Comparison of ENCODE assay signal across 32 cellular contexts in the genomic region with DNA sequence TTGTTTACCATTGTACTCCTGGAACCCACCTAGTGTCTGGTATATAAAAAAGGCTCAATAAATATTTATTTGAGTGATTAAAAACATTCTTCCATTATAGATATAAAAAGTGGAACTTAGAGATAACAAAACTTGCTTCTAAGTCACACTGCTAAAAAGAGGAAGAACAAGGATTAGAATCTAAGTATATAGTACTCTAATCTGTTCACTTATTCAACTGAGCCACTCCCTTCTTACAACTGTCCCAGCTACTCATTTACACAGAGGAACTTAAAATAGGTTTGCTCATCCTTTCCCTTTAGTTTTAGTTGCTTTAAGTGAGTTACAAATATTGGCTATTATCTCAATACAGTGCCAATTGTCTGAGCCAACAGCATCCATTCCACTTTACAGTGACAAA.
DNase-seq lines count a peak whose midpoint lies in the region; ATAC-seq and TF ChIP-seq lines count a peak whose summit lies in the region.
"Had no signal": no experiment of that assay in that cellular context is flagged by ENCODE, and none has a peak within 500 bp of the region (broad histone marks: within the 10 kb centered on the region; RNA-seq: fewer than 3 reads in every experiment).

No MANE protein-coding gene starts in this region.

- no peak overlapping the region for H3K27ac ChIP-seq in H9 (ENCODE audit: insufficient read length, low read depth, low read length)
- H3K27ac ChIP-seq: breast epithelium, dorsolateral prefrontal cortex, esophagus muscularis mucosa, KMS-11, sigmoid colon, tibial nerve had no signal

- H3K79me1 ChIP-seq in H9 (ENCODE audit: insufficient read depth, low read depth, low read length, poor library complexity, severe bottlenecking) = no peaks in the 10 kb centered on the region

- no peaks in the 10 kb centered on the region for H3K9me3 Mint-ChIP-seq in naive B cell
- no peaks in the 10 kb centered on the region for H3K9me3 Mint-ChIP-seq in H9
- H3K9me3 Mint-ChIP-seq: activated naive CD8-positive, alpha-beta T cell treated with anti-CD3 and anti-CD28 coated beads for 36 hours; activated T-cell treated with anti-CD3 and anti-CD28 coated beads, Interleukin-2, amount 50 U/mL, for 24 hours; T-helper 2 cell treated with Interferon-gamma antibody and Interleukin-4, amounts not matched to agents 5 μg/mL and 100 μg/mL, for 36 hours had no signal

- no peak overlapping the region for H3K4me2 ChIP-seq in H9 (ENCODE audit: insufficient read depth, insufficient read length, low read length)
- H3K4me2 ChIP-seq: KMS-11 had no signal

- no peak overlapping the region for H2BK120ac ChIP-seq in H9 (ENCODE audit: low read depth, low read length, poor library complexity, severe bottlenecking)

- H2AFZ ChIP-seq in H9 (ENCODE audit: low read length) = no peak overlapping the region

- peak; percentile 46 for ATAC-seq in GM18508 (IDR thresholded peaks at IDR 0.05; ENCODE audit: insufficient read depth, unreplicated experiment)
- ATAC-seq in HG03378 (IDR thresholded peaks at IDR 0.05; ENCODE audit: unreplicated experiment) = peak; percentile 68
- ATAC-seq in naive B cell (ENCODE audit: low read depth in 2 of 2) = peak; percentile 32 to 70
- ATAC-seq in HG02763 (IDR thresholded peaks at IDR 0.05; ENCODE audit: unreplicated experiment) = no peak
- ATAC-seq: naive thymus-derived CD8-positive, alpha-beta T cell; SK-N-SH treated with all-trans-retinoic acid at 6 μM for 48 hours had no signal

- no peak overlapping the region for H3K4me3 Mint-ChIP-seq in naive B cell
- H3K4me3 Mint-ChIP-seq in H9 = no peak overlapping the region
- H3K4me3 Mint-ChIP-seq: activated naive CD8-positive, alpha-beta T cell treated with anti-CD3 and anti-CD28 coated beads for 36 hours; activated T-cell treated with anti-CD3 and anti-CD28 coated beads, Interleukin-2, amount 50 U/mL, for 24 hours; HFFc6; naive thymus-derived CD8-positive, alpha-beta T cell; T-helper 2 cell treated with Interferon-gamma antibody and Interleukin-4, amounts not matched to agents 5 μg/mL and 100 μg/mL, for 36 hours had no signal

- H2BK20ac ChIP-seq in H9 (ENCODE audit: low read depth, low read length, poor library complexity, severe bottlenecking) = no peak overlapping the region

- no peak overlapping the region for H3K4ac ChIP-seq in H9 (ENCODE audit: low read depth, low read length)

- DNase-seq in SIG-M5 (lab: John Stamatoyannopoulos, UW) (peak; percentile 32), naive B cell (no peak), H9 (no peak)
- DNase-seq in activated CD4-positive, CD25-positive, alpha-beta regulatory T cell treated with anti-CD3 and anti-CD28 coated beads, Interleukin-2, amount 50 U/mL, for 72 hours = no peak
- DNase-seq: activated CD4-positive, alpha-beta T cell treated with anti-CD3 and anti-CD28 coated beads, Interleukin-2, amount 50 U/mL, for 1 hour; activated gamma-delta T cell; activated naive CD8-positive, alpha-beta T cell treated with anti-CD3 and anti-CD28 coated beads for 36 hours; activated T-cell treated with anti-CD3 and anti-CD28 coated beads, Interleukin-2, amount 50 U/mL, for 24 hours; BE2C; dorsolateral prefrontal cortex; EL; foreskin fibroblast; head of caudate nucleus; HFFc6; islet precursor cell; midbrain; MM.1S; naive thymus-derived CD8-positive, alpha-beta T cell; NCI-H82; occipital lobe; sigmoid colon; stimulated activated CD4-positive, alpha-beta T cell treated with anti-CD3 and anti-CD28 coated beads, Interleukin-12 subunit alpha, Interleukin-12 subunit beta, amount 100 ng/mL, for 4 hours; stimulated activated CD4-positive, alpha-beta T cell treated with anti-CD3 and anti-CD28 coated beads, Interleukin-4, amount 100 ng/mL, for 1 hour had no signal

- peak overlapping the region in 1 of 6 donors; percentile 33 for H3K27ac Mint-ChIP-seq in naive B cell
- H3K27ac Mint-ChIP-seq in H9 = no peak overlapping the region
- H3K27ac Mint-ChIP-seq: activated naive CD8-positive, alpha-beta T cell treated with anti-CD3 and anti-CD28 coated beads for 36 hours; activated T-cell treated with anti-CD3 and anti-CD28 coated beads, Interleukin-2, amount 50 U/mL, for 24 hours; HFFc6; naive thymus-derived CD8-positive, alpha-beta T cell; T-helper 2 cell treated with Interferon-gamma antibody and Interleukin-4, amounts not matched to agents 5 μg/mL and 100 μg/mL, for 36 hours had no signal

- no peak overlapping the region for H4K5ac ChIP-seq in H9 (ENCODE audit: insufficient read length, low read depth, low read length)

- no peaks in the 10 kb centered on the region for H4K20me1 ChIP-seq in H9 (ENCODE audit: control insufficient read depth, insufficient read depth, insufficient read length)

- no peaks in the 10 kb centered on the region for H3K27me3 Mint-ChIP-seq in naive B cell
- no peaks in the 10 kb centered on the region for H3K27me3 Mint-ChIP-seq in H9 (ENCODE audit: low read depth)
- H3K27me3 Mint-ChIP-seq: activated naive CD8-positive, alpha-beta T cell treated with anti-CD3 and anti-CD28 coated beads for 36 hours; activated T-cell treated with anti-CD3 and anti-CD28 coated beads, Interleukin-2, amount 50 U/mL, for 24 hours; naive thymus-derived CD8-positive, alpha-beta T cell had no signal

- H3T11ph ChIP-seq in H9 (ENCODE audit: low read length) = no peak overlapping the region

- no peak overlapping the region for H2BK5ac ChIP-seq in H9 (ENCODE audit: insufficient read length, low read length)

- H3K23me2 ChIP-seq in H9 (ENCODE audit: insufficient read length, low read depth, low read length, poor library complexity, severe bottlenecking) = no peaks in the 10 kb centered on the region

- no peak overlapping the region for H2BK12ac ChIP-seq in H9 (ENCODE audit: insufficient read length, low read depth, low read length)

- H3K9me3 ChIP-seq in H9 (ENCODE audit: control insufficient read depth, low read depth, low read length) = no peaks in the 10 kb centered on the region
- H3K9me3 ChIP-seq: BE2C, breast epithelium, esophagus muscularis mucosa, sigmoid colon, tibial nerve had no signal

- H3K4me1 ChIP-seq in H9 (ENCODE audit: insufficient read depth, low read length) = no peaks in the 10 kb centered on the region
- H3K4me1 ChIP-seq: BE2C, breast epithelium, esophagus muscularis mucosa, sigmoid colon, tibial nerve had no signal

- H3K36me3 Mint-ChIP-seq in naive B cell (no peaks in the 10 kb centered on the region), H9 (ENCODE audit: insufficient read depth in 1 of 3, low read depth in 3 of 3) (no peaks in the 10 kb centered on the region)
- H3K36me3 Mint-ChIP-seq: activated naive CD8-positive, alpha-beta T cell treated with anti-CD3 and anti-CD28 coated beads for 36 hours had no signal

- peaks cover 7 to 41% (median 10%) of the 10 kb centered on the region in 3 donors for H3K4me1 Mint-ChIP-seq in naive B cell
- H3K4me1 Mint-ChIP-seq in H9 = peaks cover 7 to 10% of the 10 kb centered on the region in 2 experiments; a peak in 3 of 4 replicates
- H3K4me1 Mint-ChIP-seq: activated naive CD8-positive, alpha-beta T cell treated with anti-CD3 and anti-CD28 coated beads for 36 hours had no signal

- no peak overlapping the region for H3K9ac ChIP-seq in H9 (ENCODE audit: extremely low read depth, insufficient read length, low read length)
- H3K9ac ChIP-seq: KMS-11 had no signal

- no peak overlapping the region for H3K18ac ChIP-seq in H9 (ENCODE audit: insufficient read length, low read depth, low read length)

- H3K79me2 ChIP-seq in H9 (ENCODE audit: insufficient read depth, low read length) = no peaks in the 10 kb centered on the region

- no peak overlapping the region for H3K23ac ChIP-seq in H9 (ENCODE audit: insufficient read length, low read depth, low read length)

- H3K27me3 ChIP-seq in H9 (ENCODE audit: insufficient read depth, low read length) = no peaks in the 10 kb centered on the region
- H3K27me3 ChIP-seq: BE2C, breast epithelium, dorsolateral prefrontal cortex, esophagus muscularis mucosa, sigmoid colon, tibial nerve had no signal

- no peak for TF ChIP-seq CTCF in H9 (conservative IDR thresholded peaks at IDR 0.05)

- no peak overlapping the region for H3K56ac ChIP-seq in H9 (ENCODE audit: insufficient read length, low read depth, low read length)

- no peak overlapping the region for H4K8ac ChIP-seq in H9 (replicated peaks; ENCODE audit: insufficient read length, low read depth, low read length)

- no peak overlapping the region for H2AK5ac ChIP-seq in H9 (ENCODE audit: insufficient read length, low read length)

- no peak overlapping the region for H2BK15ac ChIP-seq in H9 (ENCODE audit: low read depth, low read length)

- no peak overlapping the region for H3K14ac ChIP-seq in H9 (ENCODE audit: insufficient read depth, low read length)

- no peak overlapping the region for H4K91ac ChIP-seq in H9 (ENCODE audit: insufficient read length, low read depth, low read length)
